In genomic region chr17:18721775-18722547, GRCh38 we compare ENCODE assay signal across 8 cellular contexts. TPM values are rescaled to one million over a fixed set of nuclear protein-coding genes. Genes with fewer than 3 reads are reported as not detected.
DNase-seq lines count a peak whose midpoint lies in the region; ATAC-seq, FAIRE-seq and TF ChIP-seq lines count a peak whose summit lies in the region.
"Not testable (repeated sequence)": the region's sequence is repeated elsewhere in the genome, so short reads cannot be mapped to it uniquely, and the experiment has no call there.
"Had no signal": no experiment of that assay in that cellular context is flagged by ENCODE, and none has a peak within 500 bp of the region (broad histone marks: within the 10 kb centered on the region; RNA-seq: fewer than 3 reads in every experiment).

No MANE protein-coding gene starts in this region.

- TF ChIP-seq EP300 in sigmoid colon (IDR thresholded peaks at IDR 0.05) = not testable (repeated sequence)

- ATAC-seq in IMR-90 (ENCODE audit: low read depth) (peak; percentile 72), esophagus mucosa (peak; percentile 61), left ventricle myocardium superior (peak; percentile 85)

- H3K14ac ChIP-seq in IMR-90 (replicated peaks; ENCODE audit: low read depth, low read length); mesenchymal stem cell (ENCODE audit: low read length in 2 of 2): not testable (repeated sequence)

- H2BK20ac ChIP-seq in IMR-90 (ENCODE audit: low read depth, low read length) = not testable (repeated sequence)

- H3K79me1 ChIP-seq in IMR-90 (ENCODE audit: low read depth in 1 of 2, low read length in 2 of 2); mesenchymal stem cell (replicated peaks; ENCODE audit: low read length, poor library complexity, severe bottlenecking): not testable (repeated sequence)

- not testable (repeated sequence) for H3K9me3 Mint-ChIP-seq in astrocyte (ENCODE audit: unreplicated experiment)

- POLR2A ChIA-PET in IMR-90 (lab: Charles Lee; ENCODE audit: unreplicated experiment) = not testable (repeated sequence)

- H4K20me1 ChIP-seq in IMR-90 (ENCODE audit: insufficient read depth, low read length); astrocyte (ENCODE audit: insufficient read depth, low read length): not testable (repeated sequence)

- not testable (repeated sequence) for H2AK9ac ChIP-seq in IMR-90 (replicated peaks; ENCODE audit: low read depth, low read length, poor library complexity)

- TF ChIP-seq POLR2A in IMR-90 (IDR thresholded peaks at IDR 0.05; ENCODE audit: low read depth, low read length); sigmoid colon (IDR thresholded peaks at IDR 0.05): not testable (repeated sequence)

- not testable (repeated sequence) for H3K4me1 Mint-ChIP-seq in astrocyte (ENCODE audit: low read depth, unreplicated experiment)

- H3K18ac ChIP-seq in IMR-90 (ENCODE audit: low read depth, low read length); mesenchymal stem cell (ENCODE audit: low read depth in 1 of 2, low read length in 2 of 2): not testable (repeated sequence)

- not testable (repeated sequence) for H4K91ac ChIP-seq in IMR-90 (ENCODE audit: insufficient read depth, low read depth, low read length); mesenchymal stem cell (ENCODE audit: low read length)

- H3K56ac ChIP-seq in IMR-90 (ENCODE audit: extremely low read depth, insufficient read depth, low read length) = not testable (repeated sequence)

- not testable (repeated sequence) for H3K36me3 ChIP-seq in IMR-90 (ENCODE audit: control insufficient read depth, insufficient read depth, low read length); astrocyte (ENCODE audit: insufficient read depth, low read length); mesenchymal stem cell (ENCODE audit: control insufficient read depth in 1 of 2, insufficient read depth in 2 of 2, low read depth in 1 of 2, low read length in 2 of 2); sigmoid colon

- CTCF ChIA-PET in IMR-90 (lab: Yijun Ruan, JAX) = not testable (repeated sequence)

- H3K9ac ChIP-seq in IMR-90 (ENCODE audit: low read depth, low read length); astrocyte (ENCODE audit: low read length); mesenchymal stem cell (ENCODE audit: low read length): not testable (repeated sequence)

- not testable (repeated sequence) for H4K5ac ChIP-seq in IMR-90 (ENCODE audit: low read depth, low read length)

- not testable (repeated sequence) for DNase-seq in AG10803 (ENCODE audit: low read depth); IMR-90; astrocyte (ENCODE audit: low read depth); left ventricle myocardium superior; mesenchymal stem cell; sigmoid colon

- not testable (repeated sequence) for H3K27ac ChIP-seq in IMR-90 (ENCODE audit: insufficient read depth, low read length); astrocyte (ENCODE audit: low read depth, low read length)
- H3K27ac ChIP-seq in mesenchymal stem cell (ENCODE audit: low read length, poor library complexity, severe bottlenecking) (peak overlapping the region; percentile 62), sigmoid colon (peak overlapping the region in 3 of 4 donors; percentile 31 to 46 (median 31))

- H3K9me3 ChIP-seq in IMR-90 (ENCODE audit: control insufficient read depth, insufficient read depth, low read length); astrocyte (ENCODE audit: insufficient read depth, low read depth, low read length); mesenchymal stem cell (ENCODE audit: control insufficient read depth, low read length); sigmoid colon: not testable (repeated sequence)

- not testable (repeated sequence) for H3K27me3 ChIP-seq in IMR-90 (ENCODE audit: control insufficient read depth, insufficient read depth, low read length); astrocyte (ENCODE audit: insufficient read depth, low read length); mesenchymal stem cell (ENCODE audit: control insufficient read depth in 1 of 2, insufficient read depth in 1 of 2, low read length in 2 of 2); sigmoid colon

- BruUV-seq in IMR-90 (replicated peaks; lab: Mats Ljungman, UMichigan) = not testable (repeated sequence)

- FAIRE-seq in astrocyte (lab: Jason Lieb, UNC) = peak; percentile 92

- peak overlapping the region; percentile 37; the same call in 1 of the 2 replicates for H3K4me3 ChIP-seq in AG10803 (ENCODE audit: low read length)
- H3K4me3 ChIP-seq in IMR-90 (ENCODE audit: insufficient read depth, low read depth, low read length); astrocyte (ENCODE audit: insufficient read depth, low read depth, low read length); mesenchymal stem cell (ENCODE audit: insufficient read depth in 1 of 2, low read depth in 1 of 2, low read length in 2 of 2); sigmoid colon: not testable (repeated sequence)

- H2BK120ac ChIP-seq in IMR-90 (ENCODE audit: low read depth, low read length); mesenchymal stem cell (ENCODE audit: low read depth, low read length): not testable (repeated sequence)

- not testable (repeated sequence) for H3K9me1 ChIP-seq in IMR-90 (ENCODE audit: insufficient read depth, low read length)

- H3K36me3 Mint-ChIP-seq in astrocyte (ENCODE audit: low read depth, unreplicated experiment) = not testable (repeated sequence)

- in situ Hi-C loops in IMR-90 (cut with MboI; ENCODE audit: low sequenced_read_pairs) = not testable (repeated sequence)

- TF ChIP-seq CTCF in AG10803 (conservative IDR thresholded peaks at IDR 0.05; ENCODE audit: low read length); IMR-90 (conservative IDR thresholded peaks at IDR 0.05; ENCODE audit: low read depth, low read length); astrocyte (IDR thresholded peaks at IDR 0.05; ENCODE audit: insufficient read depth, low read depth, low read length); sigmoid colon (IDR thresholded peaks at IDR 0.05): not testable (repeated sequence)

- not testable (repeated sequence) for H2BK15ac ChIP-seq in IMR-90 (ENCODE audit: low read depth, low read length); mesenchymal stem cell (ENCODE audit: low read depth, poor library complexity, severe bottlenecking)

- H3K79me2 ChIP-seq in astrocyte (ENCODE audit: insufficient read depth, low read length) = not testable (repeated sequence)

- H2BK12ac ChIP-seq in mesenchymal stem cell (ENCODE audit: low read length in 2 of 2) = not testable (repeated sequence)

- not testable (repeated sequence) for H3K27me3 Mint-ChIP-seq in astrocyte (ENCODE audit: low read depth, unreplicated experiment)

- not testable (repeated sequence) for H3K4me3 Mint-ChIP-seq in astrocyte (ENCODE audit: unreplicated experiment)

- not testable (repeated sequence) for H3K4ac ChIP-seq in IMR-90 (ENCODE audit: low read depth, low read length); mesenchymal stem cell (ENCODE audit: low read depth in 1 of 2, low read length in 2 of 2)

- not testable (repeated sequence) for H3K4me2 ChIP-seq in IMR-90 (ENCODE audit: low read depth, low read length); astrocyte (ENCODE audit: low read length); mesenchymal stem cell (ENCODE audit: low read length, poor library complexity, severe bottlenecking)

- H4K8ac ChIP-seq in IMR-90 (ENCODE audit: low read depth in 2 of 2, low read length in 2 of 2) = 0 out of 4 replicates have a peak overlapping the region, but pooled peaks of 1 of the 2 experiments have one; percentile 65
- not testable (repeated sequence) for H4K8ac ChIP-seq in mesenchymal stem cell (ENCODE audit: low read length)

- H2BK5ac ChIP-seq in IMR-90 (ENCODE audit: low read depth, low read length, poor library complexity, severe bottlenecking); mesenchymal stem cell (ENCODE audit: low read depth, low read length, poor library complexity, severe bottlenecking): not testable (repeated sequence)

- peak overlapping the region; percentile 77 for H3K27ac Mint-ChIP-seq in astrocyte (ENCODE audit: unreplicated experiment)

- intact Hi-C loops in IMR-90 (cut with micrococcal nuclease); left ventricle myocardium superior (cut with micrococcal nuclease); sigmoid colon (cut with DNase I): not testable (repeated sequence)

- dilution Hi-C loops in IMR-90 (cut with HindIII; ENCODE audit: low sequenced_read_pairs, unreplicated experiment) = not testable (repeated sequence)

- TF ChIP-seq RAD21 in IMR-90 (IDR thresholded peaks at IDR 0.05; ENCODE audit: low read length) = not testable (repeated sequence)

- H3K4me1 ChIP-seq in IMR-90 (ENCODE audit: control insufficient read depth, insufficient read depth, low read length); astrocyte (ENCODE audit: insufficient read depth, low read length); mesenchymal stem cell (ENCODE audit: control insufficient read depth, insufficient read depth, low read depth, low read length); sigmoid colon: not testable (repeated sequence)

- H2AK5ac ChIP-seq in IMR-90 (ENCODE audit: low read depth, low read length); mesenchymal stem cell (ENCODE audit: low read length, severe bottlenecking): not testable (repeated sequence)

- H2AFZ ChIP-seq in IMR-90 (replicated peaks; ENCODE audit: low read length, poor library complexity); astrocyte (ENCODE audit: low read depth, low read length); mesenchymal stem cell (ENCODE audit: low read depth, low read length): not testable (repeated sequence)

- no CpG with 5 or more reads among the region's 12 CpGs for WGBS in IMR-90 (ENCODE audit: extremely low coverage in 2 of 2, insufficient read length in 1 of 2), 2 experiments
- WGBS in mesenchymal stem cell = no CpG with 5 or more reads among the region's 12 CpGs
- 68 to 80% methylated on average over 3 of the region's 12 CpGs for WGBS in sigmoid colon, 2 donors

- H3K23ac ChIP-seq in IMR-90 (ENCODE audit: low read depth, low read length); mesenchymal stem cell (ENCODE audit: low read length in 2 of 2): not testable (repeated sequence)

RNA-seq across cellular contexts. Expression of gene FBXW10, which starts 21.9 kb away (rescaled TPM):
- total RNA-seq in IMR-90 (2012; rRNA removed) = not detected in 2 replicates
- not detected in 2 replicates for polyA plus RNA-seq in IMR-90 (2012; rRNA removed)
- not detected in 2 replicates for polyA plus RNA-seq in IMR-90 (2012; cell fraction: cytosol; rRNA removed)
- polyA plus RNA-seq in IMR-90 (2012; cell fraction: nucleus; rRNA removed; ENCODE audit: low replicate concordance) = 0.01 and 0.11 TPM in 2 replicates
- not detected in 2 replicates for total RNA-seq in astrocyte
- total RNA-seq in esophagus mucosa = 0.16 TPM
- total RNA-seq in left ventricle myocardium superior = not detected
- 0.01 TPM for polyA plus RNA-seq in mesenchymal stem cell (2013, experiment 1 of 2)
- polyA plus RNA-seq in mesenchymal stem cell (2013, experiment 2 of 2) = 0.03 TPM
- total RNA-seq in sigmoid colon = under 1 TPM in 2 of 4 donors, not detected in 2; 0.28 to 0.33 TPM
- under 1 TPM in 1 of 3 donors, not detected in 2; 0.03 TPM for polyA plus RNA-seq in sigmoid colon
- total RNA-seq: HT1080 had no signal

RNA-seq across cellular contexts. Expression of gene FOXO3B, which starts 39.8 kb away (rescaled TPM):
- total RNA-seq in IMR-90 (2012; rRNA removed) (4.7 and 5.6 TPM in 2 replicates), astrocyte (7.1 and 9.8 TPM in 2 replicates), esophagus mucosa (0.36 TPM), left ventricle myocardium superior (1.0 TPM), sigmoid colon (10 to 100 TPM in 1 of 4 donors, 1 to 10 TPM in 3; 5.7 to 10.2 (median 7.8) TPM)
- polyA plus RNA-seq in IMR-90 (2012; rRNA removed) (5.4 and 6.3 TPM in 2 replicates), sigmoid colon (1 to 10 TPM in 1 of 3 donors, not detected in 2; 1.7 TPM)
- 4.9 and 6.3 TPM in 2 replicates for polyA plus RNA-seq in IMR-90 (2012; cell fraction: cytosol; rRNA removed)
- 6.4 and 13.4 TPM in 2 replicates for polyA plus RNA-seq in IMR-90 (2012; cell fraction: nucleus; rRNA removed; ENCODE audit: low replicate concordance)
- 3.6 TPM for polyA plus RNA-seq in mesenchymal stem cell (2013, experiment 1 of 2)
- 3.2 TPM for polyA plus RNA-seq in mesenchymal stem cell (2013, experiment 2 of 2)

RNA-seq across cellular contexts. Expression of gene TVP23B, which starts 59.0 kb away (rescaled TPM):
- total RNA-seq in IMR-90 (2012; rRNA removed) = 35.7 and 99.2 TPM in 2 replicates
- polyA plus RNA-seq in IMR-90 (2012; rRNA removed) = 21.3 and 30.9 TPM in 2 replicates
- 4.0 and 5.1 TPM in 2 replicates for polyA plus RNA-seq in IMR-90 (2012; cell fraction: cytosol; rRNA removed)
- 2.1 and 12.0 TPM in 2 replicates for polyA plus RNA-seq in IMR-90 (2012; cell fraction: nucleus; rRNA removed; ENCODE audit: low replicate concordance)
- 39.0 and 42.6 TPM in 2 replicates for total RNA-seq in astrocyte
- total RNA-seq in esophagus mucosa = 24.1 TPM
- total RNA-seq in left ventricle myocardium superior = 22.5 TPM
- polyA plus RNA-seq in mesenchymal stem cell (2013, experiment 1 of 2) = 26.1 TPM
- polyA plus RNA-seq in mesenchymal stem cell (2013, experiment 2 of 2) = 27.1 TPM
- total RNA-seq in sigmoid colon = 10 to 100 TPM; 18.9 to 27.5 (median 24.5) TPM
- polyA plus RNA-seq in sigmoid colon = 10 to 100 TPM; 22.8 to 26.1 (median 25.8) TPM
